In the genomic region with DNA sequence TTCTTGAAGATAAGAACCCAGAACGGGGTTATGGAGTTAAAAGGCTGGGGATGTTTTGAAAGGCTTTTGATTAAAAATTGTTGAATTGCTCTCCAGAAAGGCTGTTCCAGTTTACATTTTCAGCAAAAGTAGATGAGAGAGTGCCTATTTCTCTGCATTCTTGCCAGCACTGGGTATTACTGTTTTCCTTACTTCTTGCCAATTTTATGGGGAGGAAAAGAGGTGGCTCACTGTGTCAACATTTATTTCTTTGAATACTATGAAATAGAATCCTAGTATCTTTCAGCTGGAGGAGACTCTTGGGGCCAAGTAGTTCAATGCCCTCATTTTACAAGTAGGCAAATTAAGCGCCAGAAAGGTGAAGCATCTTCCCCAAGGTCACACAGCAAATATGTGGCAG, we compare ENCODE assay signal across 31 cellular contexts.
"Had no signal": no experiment of that assay in that cellular context is flagged by ENCODE, and none has a peak within 500 bp of the region (broad histone marks: within the 10 kb centered on the region; RNA-seq: fewer than 3 reads in every experiment).

No MANE protein-coding gene starts in this region.

- H3K4me3 ChIP-seq: body of pancreas, coronary artery, heart left ventricle, lower lobe of right lung, mucosa of descending colon, ovary, right lobe of liver, skin epidermis, tibial nerve had no signal

- ATAC-seq: activated naive CD4-positive, alpha-beta T cell treated with anti-CD3 and anti-CD28 coated beads, Interleukin-2, amount 50 U/mL, for 72 hours; activated T-cell treated with anti-CD3 and anti-CD28 coated beads, Interleukin-2, amount 50 U/mL, for 72 hours; body of pancreas; effector memory CD8-positive, alpha-beta T cell; heart left ventricle; left lobe of liver; lower lobe of right lung; mucosa of descending colon; natural killer cell treated with Interleukin-12 subunit alpha and Interleukin-12 subunit beta and Interleukin-15 and Interleukin-18, amount 100 ng/mL, for 72 hours; right lobe of liver; stimulated activated effector memory CD8-positive, alpha-beta T cell treated with anti-CD3 and anti-CD28 coated beads, Interleukin-12 subunit alpha, Interleukin-12 subunit beta, amount 100 ng/mL, for 72 hours had no signal

- H3K27ac ChIP-seq: body of pancreas, lower lobe of right lung, neutrophil, ovary, right lobe of liver, skin epidermis, tibial nerve had no signal

- H3K9me3 Mint-ChIP-seq: activated B cell treated with CpG ODN at 0.5 μM for 24 hours; activated naive CD4-positive, alpha-beta T cell treated with anti-CD3 and anti-CD28 coated beads, Interleukin-2, amount 50 U/mL, for 72 hours; activated T-cell treated with anti-CD3 and anti-CD28 coated beads, Interleukin-2, amount 50 U/mL, for 72 hours; effector memory CD8-positive, alpha-beta T cell; natural killer cell treated with Interleukin-12 subunit alpha and Interleukin-12 subunit beta and Interleukin-15 and Interleukin-18, amount 100 ng/mL, for 72 hours; stimulated activated effector memory CD8-positive, alpha-beta T cell treated with anti-CD3 and anti-CD28 coated beads, Interleukin-12 subunit alpha, Interleukin-12 subunit beta, amount 100 ng/mL, for 72 hours; stimulated activated naive CD8-positive, alpha-beta T cell treated with anti-CD3 and anti-CD28 coated beads, Interleukin-15, Interleukin-2, amounts not matched to agents 100 ng/mL and 50 ng/mL, for 24 hours; T-helper 2 cell treated with Interferon-gamma antibody and Interleukin-4, amounts not matched to agents 5 μg/mL and 100 μg/mL, for 36 hours had no signal

- H3K27me3 ChIP-seq: body of pancreas, heart left ventricle, ovary, right lobe of liver, tibial nerve had no signal

- H3K4me1 Mint-ChIP-seq: activated B cell treated with CpG ODN at 0.5 μM for 24 hours had no signal

- H3K36me3 Mint-ChIP-seq: activated naive CD4-positive, alpha-beta T cell treated with anti-CD3 and anti-CD28 coated beads, Interleukin-2, amount 50 U/mL, for 72 hours; natural killer cell treated with Interleukin-12 subunit alpha and Interleukin-12 subunit beta and Interleukin-15 and Interleukin-18, amount 100 ng/mL, for 72 hours had no signal

- H3K9me3 ChIP-seq: body of pancreas, heart left ventricle, lower lobe of right lung, mucosa of descending colon, neutrophil, ovary, right lobe of liver, tibial nerve had no signal

- H3K4me1 ChIP-seq: lower lobe of right lung, right lobe of liver had no signal

- H3K4me3 Mint-ChIP-seq: activated B cell treated with CpG ODN at 0.5 μM for 24 hours; activated T-cell treated with anti-CD3 and anti-CD28 coated beads, Interleukin-2, amount 50 U/mL, for 72 hours; effector memory CD8-positive, alpha-beta T cell; natural killer cell treated with Interleukin-12 subunit alpha and Interleukin-12 subunit beta and Interleukin-15 and Interleukin-18, amount 100 ng/mL, for 72 hours; stimulated activated effector memory CD8-positive, alpha-beta T cell treated with anti-CD3 and anti-CD28 coated beads, Interleukin-12 subunit alpha, Interleukin-12 subunit beta, amount 100 ng/mL, for 72 hours; stimulated activated naive CD8-positive, alpha-beta T cell treated with anti-CD3 and anti-CD28 coated beads, Interleukin-15, Interleukin-2, amounts not matched to agents 100 ng/mL and 50 ng/mL, for 24 hours; T-helper 2 cell treated with Interferon-gamma antibody and Interleukin-4, amounts not matched to agents 5 μg/mL and 100 μg/mL, for 36 hours had no signal

- DNase-seq: activated B cell treated with CpG ODN at 0.5 μM for 24 hours; activated CD4-positive, alpha-beta T cell treated with anti-CD3 and anti-CD28 coated beads, Interleukin-2, amount 50 U/mL, for 4 hours; activated naive CD4-positive, alpha-beta T cell; activated T-cell treated with anti-CD3 and anti-CD28 coated beads for 4 hours; activated T-cell treated with anti-CD3 and anti-CD28 coated beads, Interleukin-2, amount 50 U/mL, for 72 hours; anterior cingulate cortex; body of pancreas; cerebellar nuclear complex; effector memory CD8-positive, alpha-beta T cell; erythroblast; heart left ventricle; kidney glomerular epithelial cell; lower lobe of right lung; mesendoderm; mucosa of descending colon; ovary; right lobe of liver; stimulated activated CD4-positive, alpha-beta T cell treated with anti-CD3 and anti-CD28 coated beads, Interleukin-12 subunit alpha, Interleukin-12 subunit beta, amount 100 ng/mL, for 4 hours; stimulated activated CD4-positive, alpha-beta T cell treated with anti-CD3 and anti-CD28 coated beads, Interleukin-4, amount 100 ng/mL, for 24 hours; T-helper 1 cell had no signal

- H3K27me3 Mint-ChIP-seq: natural killer cell treated with Interleukin-12 subunit alpha and Interleukin-12 subunit beta and Interleukin-15 and Interleukin-18, amount 100 ng/mL, for 72 hours; progenitor cell of endocrine pancreas had no signal

- H3K27ac Mint-ChIP-seq: activated B cell treated with CpG ODN at 0.5 μM for 24 hours; activated T-cell treated with anti-CD3 and anti-CD28 coated beads, Interleukin-2, amount 50 U/mL, for 72 hours; effector memory CD8-positive, alpha-beta T cell; progenitor cell of endocrine pancreas; stimulated activated effector memory CD8-positive, alpha-beta T cell treated with anti-CD3 and anti-CD28 coated beads, Interleukin-12 subunit alpha, Interleukin-12 subunit beta, amount 100 ng/mL, for 72 hours; stimulated activated naive CD8-positive, alpha-beta T cell treated with anti-CD3 and anti-CD28 coated beads, Interleukin-15, Interleukin-2, amounts not matched to agents 100 ng/mL and 50 ng/mL, for 24 hours; T-helper 2 cell treated with Interferon-gamma antibody and Interleukin-4, amounts not matched to agents 5 μg/mL and 100 μg/mL, for 36 hours had no signal

- H3K36me3 ChIP-seq: heart left ventricle, lower lobe of right lung, neutrophil, ovary, right lobe of liver, tibial nerve had no signal
